1 cellular context compared by ENCODE assay signal in the genomic region with DNA sequence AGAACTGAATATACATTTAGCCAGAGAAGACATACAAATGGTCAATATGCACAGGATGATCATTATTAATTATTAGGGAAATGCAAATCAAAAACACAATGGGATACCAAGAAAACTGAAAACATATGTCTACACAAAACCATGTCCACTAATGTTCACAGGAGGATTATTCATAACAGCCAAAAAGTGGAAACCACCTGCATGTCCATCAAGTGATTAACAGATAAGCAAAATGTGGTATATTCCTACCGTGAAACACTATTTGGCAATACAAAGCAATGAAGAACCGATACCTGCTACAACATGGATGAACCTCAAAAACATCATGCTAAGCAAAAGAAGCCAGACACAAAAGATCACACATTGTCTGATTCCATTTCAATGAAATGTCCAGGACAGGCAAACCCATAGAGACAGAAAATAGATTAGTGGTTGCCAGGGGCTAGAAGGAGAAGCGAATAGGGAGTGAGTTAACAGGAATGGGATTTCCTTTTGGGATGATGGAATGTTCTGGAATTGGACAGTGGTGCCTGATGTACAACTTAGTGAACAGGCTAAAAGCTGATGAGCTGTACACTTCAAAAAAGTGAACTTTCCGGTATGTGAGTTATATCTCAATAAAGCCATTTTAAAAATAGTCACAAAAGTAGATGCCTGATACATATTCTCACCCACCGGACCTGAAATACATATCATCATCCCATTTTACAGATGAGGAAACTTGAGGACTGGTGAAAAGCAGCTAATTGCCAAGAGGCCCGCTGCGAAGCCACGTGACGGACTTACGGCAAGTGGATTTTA.
TF ChIP-seq lines count a peak whose summit lies in the region.

No MANE protein-coding gene starts in this region.

TF ChIP-seq in HepG2, 621 proteins besides CTCF, POLR2A, EP300 and RAD21:
- TF ChIP-seq ZNF629 (CRISPR knock-in tag; conservative IDR thresholded peaks at IDR 0.05) (peak; percentile 84), ZBTB1 (CRISPR knock-in tag; IDR thresholded peaks at IDR 0.05; ENCODE audit: borderline replicate concordance) (no peak), NFYC (CRISPR knock-in tag; IDR thresholded peaks at IDR 0.05) (no peak)
- TF ChIP-seq, protein P1, sequence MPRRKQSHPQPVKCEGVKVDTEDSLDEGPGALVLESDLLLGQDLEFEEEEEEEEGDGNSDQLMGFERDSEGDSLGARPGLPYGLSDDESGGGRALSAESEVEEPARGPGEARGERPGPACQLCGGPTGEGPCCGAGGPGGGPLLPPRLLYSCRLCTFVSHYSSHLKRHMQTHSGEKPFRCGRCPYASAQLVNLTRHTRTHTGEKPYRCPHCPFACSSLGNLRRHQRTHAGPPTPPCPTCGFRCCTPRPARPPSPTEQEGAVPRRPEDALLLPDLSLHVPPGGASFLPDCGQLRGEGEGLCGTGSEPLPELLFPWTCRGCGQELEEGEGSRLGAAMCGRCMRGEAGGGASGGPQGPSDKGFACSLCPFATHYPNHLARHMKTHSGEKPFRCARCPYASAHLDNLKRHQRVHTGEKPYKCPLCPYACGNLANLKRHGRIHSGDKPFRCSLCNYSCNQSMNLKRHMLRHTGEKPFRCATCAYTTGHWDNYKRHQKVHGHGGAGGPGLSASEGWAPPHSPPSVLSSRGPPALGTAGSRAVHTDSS (CRISPR knock-in tag; conservative IDR thresholded peaks at IDR 0.05) = no peak
- TF ChIP-seq, protein P2, sequence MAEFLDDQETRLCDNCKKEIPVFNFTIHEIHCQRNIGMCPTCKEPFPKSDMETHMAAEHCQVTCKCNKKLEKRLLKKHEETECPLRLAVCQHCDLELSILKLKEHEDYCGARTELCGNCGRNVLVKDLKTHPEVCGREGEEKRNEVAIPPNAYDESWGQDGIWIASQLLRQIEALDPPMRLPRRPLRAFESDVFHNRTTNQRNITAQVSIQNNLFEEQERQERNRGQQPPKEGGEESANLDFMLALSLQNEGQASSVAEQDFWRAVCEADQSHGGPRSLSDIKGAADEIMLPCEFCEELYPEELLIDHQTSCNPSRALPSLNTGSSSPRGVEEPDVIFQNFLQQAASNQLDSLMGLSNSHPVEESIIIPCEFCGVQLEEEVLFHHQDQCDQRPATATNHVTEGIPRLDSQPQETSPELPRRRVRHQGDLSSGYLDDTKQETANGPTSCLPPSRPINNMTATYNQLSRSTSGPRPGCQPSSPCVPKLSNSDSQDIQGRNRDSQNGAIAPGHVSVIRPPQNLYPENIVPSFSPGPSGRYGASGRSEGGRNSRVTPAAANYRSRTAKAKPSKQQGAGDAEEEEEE (CRISPR knock-in tag; IDR thresholded peaks at IDR 0.05; ENCODE audit: borderline replicate concordance) = no peak
- TF ChIP-seq, protein P3, sequence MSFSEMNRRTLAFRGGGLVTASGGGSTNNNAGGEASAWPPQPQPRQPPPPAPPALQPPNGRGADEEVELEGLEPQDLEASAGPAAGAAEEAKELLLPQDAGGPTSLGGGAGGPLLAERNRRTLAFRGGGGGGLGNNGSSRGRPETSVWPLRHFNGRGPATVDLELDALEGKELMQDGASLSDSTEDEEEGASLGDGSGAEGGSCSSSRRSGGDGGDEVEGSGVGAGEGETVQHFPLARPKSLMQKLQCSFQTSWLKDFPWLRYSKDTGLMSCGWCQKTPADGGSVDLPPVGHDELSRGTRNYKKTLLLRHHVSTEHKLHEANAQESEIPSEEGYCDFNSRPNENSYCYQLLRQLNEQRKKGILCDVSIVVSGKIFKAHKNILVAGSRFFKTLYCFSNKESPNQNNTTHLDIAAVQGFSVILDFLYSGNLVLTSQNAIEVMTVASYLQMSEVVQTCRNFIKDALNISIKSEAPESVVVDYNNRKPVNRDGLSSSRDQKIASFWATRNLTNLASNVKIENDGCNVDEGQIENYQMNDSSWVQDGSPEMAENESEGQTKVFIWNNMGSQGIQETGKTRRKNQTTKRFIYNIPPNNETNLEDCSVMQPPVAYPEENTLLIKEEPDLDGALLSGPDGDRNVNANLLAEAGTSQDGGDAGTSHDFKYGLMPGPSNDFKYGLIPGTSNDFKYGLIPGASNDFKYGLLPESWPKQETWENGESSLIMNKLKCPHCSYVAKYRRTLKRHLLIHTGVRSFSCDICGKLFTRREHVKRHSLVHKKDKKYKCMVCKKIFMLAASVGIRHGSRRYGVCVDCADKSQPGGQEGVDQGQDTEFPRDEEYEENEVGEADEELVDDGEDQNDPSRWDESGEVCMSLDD (CRISPR knock-in tag; IDR thresholded peaks at IDR 0.05; ENCODE audit: borderline replicate concordance) = no peak
